ENCODE assay signal across 9 cellular contexts in genomic region chr18:62869327-62869726, GRCh38.
DNase-seq lines count a peak whose midpoint lies in the region; ATAC-seq and TF ChIP-seq lines count a peak whose summit lies in the region.
"Had no signal": no experiment of that assay in that cellular context is flagged by ENCODE, and none has a peak within 500 bp of the region (broad histone marks: within the 10 kb centered on the region; RNA-seq: fewer than 3 reads in every experiment).

No MANE protein-coding gene starts in this region.

- peak; percentile 59 for ATAC-seq in GM18868 (IDR thresholded peaks at IDR 0.05; ENCODE audit: unreplicated experiment)
- peak; percentile 52 for ATAC-seq in GM21737 (IDR thresholded peaks at IDR 0.05; ENCODE audit: unreplicated experiment)
- ATAC-seq in HG03571 (IDR thresholded peaks at IDR 0.05; ENCODE audit: unreplicated experiment): peak; percentile 62
- peak; percentile 65 for ATAC-seq in naive thymus-derived CD4-positive, alpha-beta T cell

- intact Hi-C loops in naive thymus-derived CD4-positive, alpha-beta T cell (cut with micrococcal nuclease): loop anchor here (1.0 to 5.0 kb wide), 6 partner anchors 24 to 682 kb away; partner anchors contain the start of genes PHLPP1 (in 2 of the 2), PIGN (in 1 of the 2) and RELCH (in 1 of the 2)

- no peak for DNase-seq in naive thymus-derived CD4-positive, alpha-beta T cell
- DNase-seq in AG08395 (ENCODE audit: low spot score) (no peak), NCI-H128 (lab: John Stamatoyannopoulos, UW; ENCODE audit: unreplicated experiment) (no peak), MV-4-11 (lab: John Stamatoyannopoulos, UW) (no peak), GM20000 (ENCODE audit: low spot score) (no peak)
- DNase-seq: stimulated activated CD4-positive, alpha-beta T cell treated with anti-CD3 and anti-CD28 coated beads, Interleukin-1b, Interleukin-23, amount 100 ng/mL, for 48 hours had no signal

- H3K27ac Mint-ChIP-seq in naive thymus-derived CD4-positive, alpha-beta T cell: peak overlapping the region; percentile 89 to 95 (median 92)

- no peak for TF ChIP-seq CTCF in GM20000 (IDR thresholded peaks at IDR 0.05; ENCODE audit: extremely low read depth, missing control alignments)

- H3K4me3 ChIP-seq in naive thymus-derived CD4-positive, alpha-beta T cell (ENCODE audit: low read length): peak overlapping the region; percentile 22

- peak overlapping the region; percentile 74 for H3K27ac ChIP-seq in naive thymus-derived CD4-positive, alpha-beta T cell (ENCODE audit: low read depth, low read length)

- H3K4me3 Mint-ChIP-seq in naive thymus-derived CD4-positive, alpha-beta T cell: peak overlapping the region; percentile 63 to 89 (median 77)

- no peaks in the 10 kb centered on the region for H3K9me3 Mint-ChIP-seq in naive thymus-derived CD4-positive, alpha-beta T cell

- peaks cover 3 to 9% of the 10 kb centered on the region in 2 donors for H3K4me1 ChIP-seq in naive thymus-derived CD4-positive, alpha-beta T cell (ENCODE audit: control insufficient read depth in 2 of 2, insufficient read depth in 2 of 2, low read length in 2 of 2)

- H3K27me3 ChIP-seq in naive thymus-derived CD4-positive, alpha-beta T cell (ENCODE audit: control insufficient read depth in 2 of 2, insufficient read depth in 2 of 2, low read length in 2 of 2): no peaks in the 10 kb centered on the region

- no peaks in the 10 kb centered on the region for H3K36me3 ChIP-seq in naive thymus-derived CD4-positive, alpha-beta T cell (ENCODE audit: control insufficient read depth in 2 of 3, insufficient read depth in 3 of 3, low read length in 3 of 3)

- CTCF ChIA-PET in naive thymus-derived CD4-positive, alpha-beta T cell (lab: Charles Lee): no interaction called here

- peaks cover 12 to 33% (median 21%) of the 10 kb centered on the region in 7 donors for H3K4me1 Mint-ChIP-seq in naive thymus-derived CD4-positive, alpha-beta T cell

- peaks cover 0 to 4% (median 0%) of the 10 kb centered on the region in 5 donors for H3K36me3 Mint-ChIP-seq in naive thymus-derived CD4-positive, alpha-beta T cell

- H3K9me3 ChIP-seq in naive thymus-derived CD4-positive, alpha-beta T cell (ENCODE audit: control insufficient read depth in 2 of 3, low read length in 3 of 3): no peaks in the 10 kb centered on the region

- H3K27me3 Mint-ChIP-seq in naive thymus-derived CD4-positive, alpha-beta T cell: no peaks in the 10 kb centered on the region

- POLR2A ChIA-PET in naive thymus-derived CD4-positive, alpha-beta T cell (lab: Charles Lee): no interaction called here
